8 cellular contexts compared by ENCODE assay signal in the genomic region with DNA sequence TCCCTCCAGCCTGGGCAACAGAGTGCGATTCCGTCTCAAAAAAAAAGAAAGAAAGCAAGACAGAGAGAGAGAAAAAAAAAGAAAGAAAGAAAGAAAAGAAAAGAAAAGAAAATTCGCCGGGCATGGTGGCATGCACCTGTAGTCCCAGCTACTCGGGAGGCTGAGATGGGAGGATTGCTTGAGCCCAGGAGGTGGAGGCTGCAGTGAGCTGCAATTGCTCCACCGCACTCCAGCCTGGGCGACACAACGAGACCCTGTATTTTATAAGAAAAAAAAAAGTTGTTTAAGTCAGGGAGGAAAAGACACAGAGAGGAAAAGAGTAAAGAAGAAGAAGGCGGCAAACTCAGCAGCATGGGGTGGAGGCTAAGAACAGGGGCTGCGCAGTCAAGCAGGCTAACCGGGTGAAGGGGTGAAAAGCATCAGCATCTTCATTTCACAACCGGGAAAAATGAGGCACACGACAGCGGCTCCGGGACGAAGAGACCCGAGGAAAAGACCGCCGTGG. TPM values are rescaled to one million over a fixed set of nuclear protein-coding genes. Genes with fewer than 3 reads are reported as not detected.
DNase-seq lines count a peak whose midpoint lies in the region; ATAC-seq, FAIRE-seq and TF ChIP-seq lines count a peak whose summit lies in the region.

No MANE protein-coding gene starts in this region.

- peak overlapping the region; percentile 62 for H3K4me2 ChIP-seq in OCI-LY7 (ENCODE audit: low read length)

- peak; percentile 2 for ATAC-seq in GM19467 (IDR thresholded peaks at IDR 0.05; ENCODE audit: unreplicated experiment)
- ATAC-seq in GM21367 (IDR thresholded peaks at IDR 0.05; ENCODE audit: unreplicated experiment): no peak

- no peaks in the 10 kb centered on the region for H3K79me2 ChIP-seq in OCI-LY7 (ENCODE audit: insufficient read depth, low read depth, low read length)

- H3K9me2 ChIP-seq in OCI-LY7 (ENCODE audit: insufficient read depth, low read length): no peaks in the 10 kb centered on the region

- DNase-seq in OCI-LY7 (ENCODE audit: low spot score) (no peak), fibroblast of pulmonary artery (ENCODE audit: low read depth) (no peak), NCI-H187 (lab: John Stamatoyannopoulos, UW) (no peak), thyroid gland (no peak), small intestine (no peak)

- FAIRE-seq in small intestine (lab: Jason Lieb, UNC): no peak

- CTCF ChIA-PET in OCI-LY7 (lab: Charles Lee; ENCODE audit: unreplicated experiment): no interaction called here

- no peak; the same call in 1 of the 2 replicates for TF ChIP-seq CTCF in OCI-LY7 (conservative IDR thresholded peaks at IDR 0.05; ENCODE audit: low read length)
- no peak for TF ChIP-seq CTCF in fibroblast of pulmonary artery (IDR thresholded peaks at IDR 0.05; ENCODE audit: low read length, missing control alignments)
- peak in 1 of 6 experiments; percentile 7 for TF ChIP-seq CTCF in thyroid gland (IDR thresholded peaks at IDR 0.05)

- intact Hi-C loops in OCI-LY7 (cut with micrococcal nuclease; ENCODE audit: unreplicated experiment) (loop anchor here (2.0 to 10.0 kb wide), 4 partner anchors 46 to 750 kb away; a partner anchor contains a TSS), thyroid gland (cut with DNase I) (loop anchor here (5.0 to 10.0 kb wide), 2 partner anchors 103 to 830 kb away; a partner anchor contains a TSS)

- BruUV-seq in OCI-LY7 (replicated peaks; lab: Mats Ljungman, UMichigan): no TSS peak

- peak overlapping the region; percentile 84 for H3K4me3 ChIP-seq in OCI-LY7 (ENCODE audit: low read depth, low read length, poor library complexity, severe bottlenecking)
- peak overlapping the region; percentile 89 for H3K4me3 ChIP-seq in fibroblast of pulmonary artery (replicated peaks; ENCODE audit: low read depth, low read length)
- peak overlapping the region; percentile 74 for H3K4me3 ChIP-seq in rectal smooth muscle tissue (ENCODE audit: low read length)
- H3K4me3 ChIP-seq in thyroid gland (replicated peaks in 1 of 3): peak overlapping the region in 1 of 3 donors; percentile 22
- peak overlapping the region in 1 of 2 donors; percentile 9 for H3K4me3 ChIP-seq in small intestine (ENCODE audit: low read depth in 1 of 2, low read length in 2 of 2)

- H2AFZ ChIP-seq in OCI-LY7 (ENCODE audit: low read length): peak overlapping the region; percentile 73

- peaks cover 4% of the 10 kb centered on the region; the same call in 1 of the 2 replicates for H3K9me3 ChIP-seq in OCI-LY7 (ENCODE audit: low read length)
- H3K9me3 ChIP-seq in thyroid gland: no peaks in the 10 kb centered on the region
- H3K9me3 ChIP-seq in small intestine (ENCODE audit: control insufficient read depth, low read depth): no peaks in the 10 kb centered on the region

- peak overlapping the region; percentile 4 for H3K9ac ChIP-seq in rectal smooth muscle tissue (ENCODE audit: low read length)

- H3K27ac ChIP-seq in OCI-LY7 (ENCODE audit: low read depth, low read length, poor library complexity, severe bottlenecking): no peak overlapping the region
- H3K27ac ChIP-seq in rectal smooth muscle tissue (ENCODE audit: low read depth, low read length): no peak overlapping the region
- no peak overlapping the region for H3K27ac ChIP-seq in thyroid gland
- no peak overlapping the region for H3K27ac ChIP-seq in small intestine (ENCODE audit: low read depth in 1 of 2, low read length in 1 of 2)

- H3K27me3 ChIP-seq in rectal smooth muscle tissue (ENCODE audit: control insufficient read depth, insufficient read depth, low read length): no peaks in the 10 kb centered on the region
- H3K27me3 ChIP-seq in thyroid gland: no peaks in the 10 kb centered on the region
- no peaks in the 10 kb centered on the region for H3K27me3 ChIP-seq in small intestine (ENCODE audit: control insufficient read depth in 2 of 2, insufficient read depth in 2 of 2, low read length in 2 of 2)

- WGBS in thyroid gland, 2 donors: 30 to 35% methylated on average over 19 of the region's 19 CpGs
- WGBS in small intestine, 3 donors: 27 to 28% (median 28%) methylated on average over 19 of the region's 19 CpGs

- H3K36me3 ChIP-seq in OCI-LY7 (ENCODE audit: insufficient read depth, low read length): peaks cover 28% of the 10 kb centered on the region
- peaks cover 12% of the 10 kb centered on the region for H3K36me3 ChIP-seq in rectal smooth muscle tissue (ENCODE audit: control insufficient read depth, insufficient read depth, low read length)
- peaks cover 9 to 14% of the 10 kb centered on the region in 2 donors for H3K36me3 ChIP-seq in thyroid gland
- H3K36me3 ChIP-seq in small intestine (ENCODE audit: control insufficient read depth in 2 of 2, insufficient read depth in 2 of 2, low read length in 2 of 2): peaks cover 2 to 3% of the 10 kb centered on the region in 2 donors

- H3K4me1 ChIP-seq in OCI-LY7 (ENCODE audit: insufficient read depth, low read length, poor library complexity, severe bottlenecking) (peaks cover 20% of the 10 kb centered on the region), rectal smooth muscle tissue (ENCODE audit: control insufficient read depth, insufficient read depth, low read length) (peaks cover 10% of the 10 kb centered on the region), thyroid gland (peaks cover 11 to 13% of the 10 kb centered on the region in 2 donors), small intestine (ENCODE audit: control insufficient read depth in 2 of 2, insufficient read depth in 1 of 2, low read depth in 1 of 2, low read length in 1 of 2) (peaks cover 0 to 2% of the 10 kb centered on the region in 2 donors)

- H4K20me1 ChIP-seq in OCI-LY7 (ENCODE audit: insufficient read depth, low read length): no peaks in the 10 kb centered on the region

- POLR2A ChIA-PET in OCI-LY7 (lab: Charles Lee): no interaction called here

- no peak for TF ChIP-seq POLR2A in thyroid gland (IDR thresholded peaks at IDR 0.05)

RNA-seq across cellular contexts. Expression of a gene that starts 0.6 kb away (rescaled TPM):
- total RNA-seq in OCI-LY7 (2014; rRNA removed; shearing (Covaris generic)): 8.4 and 13.1 TPM in 2 replicates
- total RNA-seq in OCI-LY7 (2022) (9.0 and 9.9 TPM in 2 replicates), thyroid gland (10 to 100 TPM in 3 of 4 donors, 1 to 10 TPM in 1; 7.0 to 16.7 (median 10.5) TPM)
- 1 to 10 TPM in 1 of 3 donors, under 1 TPM in 2; 0.81 to 2.2 (median 0.89) TPM for polyA plus RNA-seq in small intestine

RNA-seq across cellular contexts. Expression of a gene that starts 46.5 kb away (rescaled TPM):
- 211 and 238 TPM in 2 replicates for total RNA-seq in OCI-LY7 (2014; rRNA removed; shearing (Covaris generic))
- 130 and 143 TPM in 2 replicates for total RNA-seq in OCI-LY7 (2022)
- 100 to 1,000 TPM in 1 of 4 donors, 10 to 100 TPM in 3; 64.2 to 117 (median 80.0) TPM for total RNA-seq in thyroid gland
- 10 to 100 TPM; 15.9 to 19.8 (median 19.5) TPM for polyA plus RNA-seq in small intestine

RNA-seq across cellular contexts. Expression of a gene that starts 47.9 kb away (rescaled TPM):
- total RNA-seq in OCI-LY7 (2014; rRNA removed; shearing (Covaris generic)): 137 and 146 TPM in 2 replicates
- total RNA-seq in OCI-LY7 (2022) (123 and 130 TPM in 2 replicates), thyroid gland (100 to 1,000 TPM; 229 to 512 (median 248) TPM)
- polyA plus RNA-seq in small intestine: 100 to 1,000 TPM; 112 to 178 (median 153) TPM
